1 cellular context compared by ENCODE assay signal in genomic region chr1:20029178-20029912, GRCh38.
TF ChIP-seq lines count a peak whose summit lies in the region.

No MANE protein-coding gene starts in this region.

TF ChIP-seq in K562, 482 proteins besides CTCF, POLR2A, EP300 and RAD21 (continued from another document):
- TF ChIP-seq HNRNPK (IDR thresholded peaks at IDR 0.05; ENCODE audit: low read depth, low read length, poor library complexity, severe bottlenecking), result no peak
